Comparison of ENCODE assay signal across 8 cellular contexts in the genomic region with DNA sequence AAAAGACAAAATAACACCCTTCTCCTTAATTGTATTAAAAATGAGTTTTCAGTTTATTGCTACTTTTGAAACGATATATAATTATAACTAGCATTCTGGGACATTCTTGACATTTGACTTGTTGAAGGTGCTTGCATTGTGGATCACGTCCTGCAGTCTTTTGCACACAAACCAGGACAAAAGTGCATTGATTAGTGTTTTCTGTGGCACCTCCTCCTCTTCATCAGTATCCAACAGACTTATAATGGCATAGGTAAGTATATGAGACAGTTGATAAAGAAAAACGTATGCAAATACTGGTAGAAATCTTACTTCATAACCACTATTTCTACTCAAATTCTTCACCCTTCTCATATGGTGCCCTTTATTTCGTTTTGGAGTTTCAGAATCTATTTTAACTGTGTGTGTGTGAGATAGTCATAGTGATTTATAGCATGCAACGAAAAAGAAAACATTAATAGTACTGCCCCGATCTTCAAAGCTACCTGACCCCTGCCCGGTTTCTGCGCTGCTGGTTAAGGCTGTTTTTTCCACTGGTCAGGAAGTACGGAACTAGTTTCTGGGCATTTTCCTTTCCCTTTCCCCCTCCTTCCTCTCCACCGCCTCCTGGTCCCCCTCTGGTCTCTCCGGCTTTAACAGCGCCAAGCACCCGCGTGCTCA. TPM values are rescaled to one million over a fixed set of nuclear protein-coding genes. Genes with fewer than 3 reads are reported as not detected.
DNase-seq lines count a peak whose midpoint lies in the region; ATAC-seq, FAIRE-seq and TF ChIP-seq lines count a peak whose summit lies in the region.

No MANE protein-coding gene starts in this region.

- TSS peak; percentile 66 for BruUV-seq in HepG2 (replicated peaks; lab: Mats Ljungman, UMichigan)

- peak overlapping the region; percentile 85 for H3K4me2 ChIP-seq in astrocyte (ENCODE audit: low read length)
- peak overlapping the region; percentile 81 for H3K4me2 ChIP-seq in HepG2 (ENCODE audit: low read depth, low read length)

- DNase-seq in CD4-positive, CD25-positive, alpha-beta regulatory T cell, result peak in 1 of 3 donors; percentile 17
- DNase-seq in astrocyte (ENCODE audit: low read depth) (no peak), HepG2 (ENCODE audit: low spot score) (no peak), type B pancreatic cell (ENCODE audit: extremely low spot score, unreplicated experiment) (no peak), DMS153 treated with DMSO at 0.1 percent for 48 hours (lab: John Stamatoyannopoulos, UW; ENCODE audit: unreplicated experiment) (no peak), NCI-H1048 (lab: John Stamatoyannopoulos, UW) (no peak)

- H3K27me3 Mint-ChIP-seq in CD4-positive, CD25-positive, alpha-beta regulatory T cell, result no peaks in the 10 kb centered on the region
- H3K27me3 Mint-ChIP-seq in astrocyte (ENCODE audit: low read depth, unreplicated experiment) (no peaks in the 10 kb centered on the region), type B pancreatic cell (peaks cover 7% of the 10 kb centered on the region)

- TF ChIP-seq EP300 in HepG2 (IDR thresholded peaks at IDR 0.05; ENCODE audit: low read depth in 2 of 2, low read length in 2 of 2) (no peak), HepG2 (CRISPR knock-in tag; IDR thresholded peaks at IDR 0.05; ENCODE audit: borderline replicate concordance) (no peak)

- CTCF ChIA-PET in HepG2 (lab: Yijun Ruan, JAX; ENCODE audit: low intra/inter-chr PET ratio, low total read pairs), result no interaction called here

- H3K9me3 Mint-ChIP-seq in CD4-positive, CD25-positive, alpha-beta regulatory T cell, result peaks cover 0 to 3% (median 0%) of the 10 kb centered on the region in 7 donors
- H3K9me3 Mint-ChIP-seq in astrocyte (ENCODE audit: unreplicated experiment) (no peaks in the 10 kb centered on the region), type B pancreatic cell (no peaks in the 10 kb centered on the region)

- no peak for TF ChIP-seq POLR2A in HepG2 (IDR thresholded peaks at IDR 0.05; ENCODE audit: insufficient read depth in 1 of 2, low read depth in 2 of 2, low read length in 2 of 2)

- FAIRE-seq in astrocyte (lab: Jason Lieb, UNC) (no peak), HepG2 (lab: Jason Lieb, UNC) (no peak)

- no peaks in the 10 kb centered on the region for H3K36me3 ChIP-seq in CD4-positive, CD25-positive, alpha-beta regulatory T cell (ENCODE audit: control insufficient read depth, insufficient read depth, low read length)
- no peaks in the 10 kb centered on the region for H3K36me3 ChIP-seq in astrocyte (ENCODE audit: insufficient read depth, low read length)
- H3K36me3 ChIP-seq in HepG2 (replicated peaks in 1 of 2; ENCODE audit: control insufficient read depth in 1 of 2, insufficient read depth in 2 of 2, low read length in 2 of 2), result no peaks in the 10 kb centered on the region

- H2AFZ ChIP-seq in astrocyte (ENCODE audit: low read depth, low read length) (peak overlapping the region; percentile 73), HepG2 (ENCODE audit: low read length) (peak overlapping the region; percentile 67)

- H3K4me3 Mint-ChIP-seq in CD4-positive, CD25-positive, alpha-beta regulatory T cell, result peak overlapping the region; percentile 97 to 100 (median 99)
- H3K4me3 Mint-ChIP-seq in astrocyte (ENCODE audit: unreplicated experiment) (peak overlapping the region; percentile 92), type B pancreatic cell (peak overlapping the region; percentile 93)

- H3K4me3 ChIP-seq in CD4-positive, CD25-positive, alpha-beta regulatory T cell (ENCODE audit: low read depth, low read length), result peak overlapping the region; percentile 85
- H3K4me3 ChIP-seq in astrocyte (ENCODE audit: insufficient read depth, low read depth, low read length) (peak overlapping the region; percentile 81), HepG2 (replicated peaks in 1 of 3; ENCODE audit: insufficient read depth in 1 of 3, low read depth in 2 of 3, low read length in 3 of 3) (peak overlapping the region; percentile 90 to 98 (median 96))

- in situ Hi-C loops in HepG2 (cut with HindIII; ENCODE audit: extremely low pct_ligation_motif_present, low pct_unique_long_range_greater_than_20kb), result no loop called here

- H3K9me3 ChIP-seq in CD4-positive, CD25-positive, alpha-beta regulatory T cell (ENCODE audit: control insufficient read depth in 2 of 2, low read length in 2 of 2), result no peaks in the 10 kb centered on the region
- H3K9me3 ChIP-seq in astrocyte (ENCODE audit: insufficient read depth, low read depth, low read length) (no peaks in the 10 kb centered on the region), HepG2 (ENCODE audit: low read length) (no peaks in the 10 kb centered on the region)

- TF ChIP-seq RAD21 in HepG2 (CRISPR knock-in tag; IDR thresholded peaks at IDR 0.05), result no peak

- no peak for ATAC-seq in CD4-positive, CD25-positive, alpha-beta regulatory T cell (ENCODE audit: low read depth in 2 of 2)
- ATAC-seq in GM19395 (IDR thresholded peaks at IDR 0.05; ENCODE audit: unreplicated experiment), result peak; percentile 24
- ATAC-seq in HG03432 (IDR thresholded peaks at IDR 0.05; ENCODE audit: unreplicated experiment), result peak; percentile 20
- ATAC-seq in HepG2, result no peak

- H3K79me2 ChIP-seq in astrocyte (ENCODE audit: insufficient read depth, low read length) (peaks cover 42% of the 10 kb centered on the region), HepG2 (ENCODE audit: insufficient read depth, low read length) (peaks cover 27% of the 10 kb centered on the region)

- peaks cover 38% of the 10 kb centered on the region for H3K4me1 ChIP-seq in CD4-positive, CD25-positive, alpha-beta regulatory T cell (ENCODE audit: control insufficient read depth, insufficient read depth, low read length, poor library complexity, severe bottlenecking)
- no peaks in the 10 kb centered on the region for H3K4me1 ChIP-seq in astrocyte (ENCODE audit: insufficient read depth, low read length)
- peaks cover 27% of the 10 kb centered on the region for H3K4me1 ChIP-seq in HepG2 (ENCODE audit: insufficient read depth, low read length)

- POLR2A ChIA-PET in HepG2 (lab: Yijun Ruan, JAX), result interaction anchor here (1.1 to 2.3 kb wide), 3 partner anchors 15 to 145 kb away, joined by 3 to 17 read pairs (median 4); a partner anchor contains a TSS

- no peaks in the 10 kb centered on the region for H3K27me3 ChIP-seq in CD4-positive, CD25-positive, alpha-beta regulatory T cell (ENCODE audit: control insufficient read depth, insufficient read depth, low read length)
- H3K27me3 ChIP-seq in astrocyte (ENCODE audit: insufficient read depth, low read length) (no peaks in the 10 kb centered on the region), HepG2 (ENCODE audit: control insufficient read depth in 1 of 2, insufficient read depth in 2 of 2, low read length in 2 of 2) (no peaks in the 10 kb centered on the region; a peak in 1 of 5 replicates)

- peak overlapping the region; percentile 80 for H3K27ac ChIP-seq in CD4-positive, CD25-positive, alpha-beta regulatory T cell (ENCODE audit: insufficient read depth, low read length, poor library complexity, severe bottlenecking)
- H3K27ac ChIP-seq in astrocyte (ENCODE audit: low read depth, low read length), result peak overlapping the region; percentile 78
- peak overlapping the region; percentile 73 for H3K27ac ChIP-seq in HepG2 (ENCODE audit: extremely low read length, insufficient read depth, low read length)

- TF ChIP-seq CTCF in astrocyte (IDR thresholded peaks at IDR 0.05; ENCODE audit: insufficient read depth, low read depth, low read length) (no peak), HepG2 (CRISPR knock-in tag; IDR thresholded peaks at IDR 0.05) (no peak), type B pancreatic cell (conservative IDR thresholded peaks at IDR 0.05) (no peak)

- peaks cover 16 to 37% (median 27%) of the 10 kb centered on the region in 4 donors for H3K4me1 Mint-ChIP-seq in CD4-positive, CD25-positive, alpha-beta regulatory T cell
- H3K4me1 Mint-ChIP-seq in astrocyte (ENCODE audit: low read depth, unreplicated experiment) (peaks cover 6% of the 10 kb centered on the region), type B pancreatic cell (ENCODE audit: unreplicated experiment) (peaks cover 8% of the 10 kb centered on the region)

- intact Hi-C loops in HepG2 (cut with micrococcal nuclease; ENCODE audit: unreplicated experiment), result loop anchor here (5.0 kb wide), 2 partner anchors 120 to 145 kb away; a partner anchor contains a TSS

- H3K9ac ChIP-seq in astrocyte (ENCODE audit: low read length) (peak overlapping the region; percentile 86), HepG2 (ENCODE audit: insufficient read depth, low read depth, low read length) (peak overlapping the region; percentile 81)

- H3K27ac Mint-ChIP-seq in CD4-positive, CD25-positive, alpha-beta regulatory T cell, result peak overlapping the region; percentile 89 to 98 (median 92)
- peak overlapping the region; percentile 45 for H3K27ac Mint-ChIP-seq in astrocyte (ENCODE audit: unreplicated experiment)
- peak overlapping the region; percentile 97 for H3K27ac Mint-ChIP-seq in type B pancreatic cell

- WGBS in HepG2 (ENCODE audit: low lambda C conversion rate), result 1% methylated on average over 14 of the region's 14 CpGs

- peaks cover 6% of the 10 kb centered on the region for H3K36me3 Mint-ChIP-seq in CD4-positive, CD25-positive, alpha-beta regulatory T cell
- H3K36me3 Mint-ChIP-seq in astrocyte (ENCODE audit: low read depth, unreplicated experiment), result no peaks in the 10 kb centered on the region
- peaks cover 5% of the 10 kb centered on the region for H3K36me3 Mint-ChIP-seq in type B pancreatic cell

- H4K20me1 ChIP-seq in astrocyte (ENCODE audit: insufficient read depth, low read length) (peaks cover 20% of the 10 kb centered on the region), HepG2 (ENCODE audit: insufficient read depth, low read length) (no peaks in the 10 kb centered on the region)

RNA-seq across cellular contexts. Expression of a gene that starts 0.6 kb away (rescaled TPM):
- 37.8 TPM for total RNA-seq in CD4-positive, CD25-positive, alpha-beta regulatory T cell
- 1 to 10 TPM; 6.8 to 8.7 (median 8.3) TPM for polyA plus RNA-seq in CD4-positive, CD25-positive, alpha-beta regulatory T cell
- total RNA-seq in astrocyte, result 62.8 and 64.1 TPM in 2 replicates
- 19.5 and 23.4 TPM in 2 replicates for total RNA-seq in HepG2 (2016; rRNA removed; fragmentation: Illumina TruSeq; extraction: Trizol)
- 4.1 and 4.5 TPM in 2 replicates for total RNA-seq in HepG2 (2016; cell fraction: cytosol; rRNA removed; fragmentation: Illumina TruSeq; extraction: Trizol; ENCODE audit: low read depth)
- 19.3 and 22.1 TPM in 2 replicates for total RNA-seq in HepG2 (2016; cell fraction: insoluble cytoplasmic fraction; rRNA removed; fragmentation: Illumina TruSeq; extraction: Trizol)
- 6.9 and 8.2 TPM in 2 replicates for total RNA-seq in HepG2 (2016; cell fraction: membrane; rRNA removed; fragmentation: Illumina TruSeq; extraction: Trizol)
- 22.0 and 22.2 TPM in 2 replicates for total RNA-seq in HepG2 (2016; cell fraction: nucleus; rRNA removed; fragmentation: Illumina TruSeq; extraction: Trizol)
- polyA plus RNA-seq in HepG2 (2011; rRNA removed), result 17.7 and 20.5 TPM in 2 replicates
- polyA plus RNA-seq in HepG2 (2011; cell fraction: cytosol; rRNA removed), result 8.3 and 12.5 TPM in 2 replicates
- polyA plus RNA-seq in HepG2 (2011; cell fraction: nucleus; rRNA removed), result 16.9 and 18.3 TPM in 2 replicates
- 13.9 and 17.0 TPM in 2 replicates for polyA plus RNA-seq in HepG2 (2012)
- polyA plus RNA-seq in HepG2 (2016; cell fraction: cytosol; fragmentation: Illumina TruSeq; extraction: Trizol; ENCODE audit: low read depth), result 0.42 and 0.60 TPM in 2 replicates
- 17.7 and 18.8 TPM in 2 replicates for polyA plus RNA-seq in HepG2 (2016; cell fraction: insoluble cytoplasmic fraction; fragmentation: Illumina TruSeq; extraction: Trizol; ENCODE audit: low read depth)
- polyA plus RNA-seq in HepG2 (2016; cell fraction: membrane; fragmentation: Illumina TruSeq; extraction: Trizol; ENCODE audit: low read depth), result 2.2 and 2.5 TPM in 2 replicates
- 18.8 and 21.9 TPM in 2 replicates for polyA plus RNA-seq in HepG2 (2016; cell fraction: nucleus; fragmentation: Illumina TruSeq; extraction: Trizol; ENCODE audit: insufficient read depth, low read depth)
- 9.7 and 11.4 TPM in 2 replicates for polyA minus RNA-seq in HepG2 (2011; rRNA and poly(A)+ RNA removed; ENCODE audit: low replicate concordance)
- polyA minus RNA-seq in HepG2 (2011; cell fraction: cytosol; rRNA and poly(A)+ RNA removed), result 11.5 and 12.7 TPM in 2 replicates
- 45.9 and 50.9 TPM in 2 replicates for polyA minus RNA-seq in HepG2 (2011; cell fraction: nucleus; rRNA and poly(A)+ RNA removed)
- total RNA-seq in type B pancreatic cell (ENCODE audit: low replicate concordance), result 32.1 and 33.0 TPM in 2 replicates

Comparison
In these comparisons a context has a peak if more than half of its experiments do, and no peak if none do; other contexts are left out.
1. ATAC-seq: peak in GM19395 (single experiment) and HG03432 (single experiment); none in CD4-positive, CD25-positive, alpha-beta regulatory T cell (0 of 2) and HepG2 (single experiment).
2. H3K27ac Mint-ChIP-seq: peak in every context shown above with its lines; median percentile 97 in type B pancreatic cell; 92 in CD4-positive, CD25-positive, alpha-beta regulatory T cell; 45 in astrocyte.
3. Peak in every context shown above with its lines, with median percentiles within 50 percentile points of each other: H3K27ac ChIP-seq, H3K4me3 ChIP-seq and H3K4me3 Mint-ChIP-seq.